In genomic region chr3:120567370-120568197, GRCh38 we compare ENCODE assay signal across 8 cellular contexts. TPM values are rescaled to one million over a fixed set of nuclear protein-coding genes. Genes with fewer than 3 reads are reported as not detected.
A peak's percentile ranks its signal among the peaks of the same experiment; 100 is the strongest.
DNase-seq lines count a peak whose midpoint lies in the region; ATAC-seq and TF ChIP-seq lines count a peak whose summit lies in the region.

No MANE protein-coding gene starts in this region.

- H3K36me3 Mint-ChIP-seq in stimulated activated naive B cell treated with anti-CD40 and anti-IgM and Interleukin-4, amounts not matched to agents 10 μg/mL and 1 μg/mL and 100 μg/mL, for 72 hours: no peaks in the 10 kb centered on the region

- no peaks in the 10 kb centered on the region for H3K9me3 ChIP-seq in BLaER1 treated with 17β-estradiol and CSF1 and Interleukin-3, amounts not matched to agents 10 nM and 100 nM (replicated peaks in 1 of 11)
- H3K9me3 ChIP-seq in adrenal gland (replicated peaks in 1 of 3) (no peaks in the 10 kb centered on the region), iPS-20b (ENCODE audit: insufficient read depth, low read depth, low read length) (peaks cover 6% of the 10 kb centered on the region)

- H3K27me3 Mint-ChIP-seq in stimulated activated naive B cell treated with anti-CD40 and anti-IgM and Interleukin-4, amounts not matched to agents 10 μg/mL and 1 μg/mL and 100 μg/mL, for 72 hours: peaks cover 7 to 26% of the 10 kb centered on the region in 2 donors

- peak; percentile 4 for DNase-seq in NCI-H345 (lab: John Stamatoyannopoulos, UW)
- DNase-seq in adrenal gland: peak in 6 of 7 donors; percentile 33 to 76 (median 54)
- no peak for DNase-seq in stimulated activated naive B cell treated with anti-CD40 and anti-IgM and Interleukin-4, amounts not matched to agents 10 μg/mL and 1 μg/mL and 100 μg/mL, for 72 hours
- DNase-seq in HK-2 (ENCODE audit: unreplicated experiment): no peak
- no peak for DNase-seq in stimulated activated CD4-positive, alpha-beta T cell treated with anti-CD3 and anti-CD28 coated beads, Interleukin-2, amount 100 ng/mL, for 48 hours

- WGBS in adrenal gland, 4 donors: 33 to 42% (median 39%) methylated on average over 8 of the region's 8 CpGs

- peak in 1 of 2 donors; percentile 42 for TF ChIP-seq POLR2A in adrenal gland (IDR thresholded peaks at IDR 0.05)

- peak overlapping the region; percentile 45 to 57 for H3K4me3 Mint-ChIP-seq in stimulated activated naive B cell treated with anti-CD40 and anti-IgM and Interleukin-4, amounts not matched to agents 10 μg/mL and 1 μg/mL and 100 μg/mL, for 72 hours

- H3K27ac Mint-ChIP-seq in stimulated activated naive B cell treated with anti-CD40 and anti-IgM and Interleukin-4, amounts not matched to agents 10 μg/mL and 1 μg/mL and 100 μg/mL, for 72 hours: no peak overlapping the region

- H3K27me3 ChIP-seq in BLaER1 treated with 17β-estradiol and CSF1 and Interleukin-3, amounts not matched to agents 10 nM and 100 nM: no peaks in the 10 kb centered on the region
- H3K27me3 ChIP-seq in adrenal gland (no peaks in the 10 kb centered on the region), iPS-20b (ENCODE audit: insufficient read depth, low read length) (no peaks in the 10 kb centered on the region)

- peaks cover 0 to 3% of the 10 kb centered on the region in 2 donors for H3K9me3 Mint-ChIP-seq in stimulated activated naive B cell treated with anti-CD40 and anti-IgM and Interleukin-4, amounts not matched to agents 10 μg/mL and 1 μg/mL and 100 μg/mL, for 72 hours

- H3K4me2 ChIP-seq in BLaER1 treated with 17β-estradiol and CSF1 and Interleukin-3, amounts not matched to agents 10 nM and 100 nM: peak overlapping the region in 8 of 11 experiments; percentile 13 to 52 (median 26); a peak in 13 of 22 replicates

- no peaks in the 10 kb centered on the region for H3K36me3 ChIP-seq in BLaER1 treated with 17β-estradiol and CSF1 and Interleukin-3, amounts not matched to agents 10 nM and 100 nM
- no peaks in the 10 kb centered on the region for H3K36me3 ChIP-seq in adrenal gland (replicated peaks in 1 of 2)
- H3K36me3 ChIP-seq in iPS-20b (ENCODE audit: insufficient read depth, low read depth, low read length): no peaks in the 10 kb centered on the region

- TF ChIP-seq CTCF in adrenal gland (IDR thresholded peaks at IDR 0.05): peak; percentile 38 to 56 (median 44)

- H3K9ac ChIP-seq in BLaER1 treated with 17β-estradiol and CSF1 and Interleukin-3, amounts not matched to agents 10 nM and 100 nM: peak overlapping the region in 4 of 11 experiments; percentile 6 to 40 (median 9); a peak in 4 of 22 replicates
- peak overlapping the region; percentile 63; the same call in 1 of the 2 replicates for H3K9ac ChIP-seq in iPS-20b (ENCODE audit: low read depth, low read length)

- H4K20me1 ChIP-seq in BLaER1 treated with 17β-estradiol and CSF1 and Interleukin-3, amounts not matched to agents 10 nM and 100 nM: no peaks in the 10 kb centered on the region

- H3K4me3 ChIP-seq in BLaER1 treated with 17β-estradiol and CSF1 and Interleukin-3, amounts not matched to agents 10 nM and 100 nM: no peak overlapping the region
- H3K4me3 ChIP-seq in adrenal gland (peak overlapping the region in 1 of 4 donors; percentile 39), iPS-20b (ENCODE audit: low read length) (peak overlapping the region; percentile 8; the same call in 1 of the 2 replicates)

- intact Hi-C loops in adrenal gland (cut with DNase I): loop anchor here in 1 of 2 donors (5.0 kb wide), 1 partner anchor 235 kb away; no protein-coding TSS in a partner anchor

- peaks cover 5 to 23% (median 12%) of the 10 kb centered on the region in 10 experiments; a peak in 14 of 20 replicates for H3K4me1 ChIP-seq in BLaER1 treated with 17β-estradiol and CSF1 and Interleukin-3, amounts not matched to agents 10 nM and 100 nM
- H3K4me1 ChIP-seq in adrenal gland (replicated peaks in 1 of 2) (peaks cover 21 to 35% of the 10 kb centered on the region in 2 donors), iPS-20b (ENCODE audit: insufficient read depth, low read length) (peaks cover 15% of the 10 kb centered on the region)

- H3K4me1 Mint-ChIP-seq in stimulated activated naive B cell treated with anti-CD40 and anti-IgM and Interleukin-4, amounts not matched to agents 10 μg/mL and 1 μg/mL and 100 μg/mL, for 72 hours: peaks cover 0 to 6% of the 10 kb centered on the region in 2 donors

- no peak overlapping the region for H3K27ac ChIP-seq in BLaER1 treated with 17β-estradiol and CSF1 and Interleukin-3, amounts not matched to agents 10 nM and 100 nM
- peak overlapping the region; percentile 66 to 84 (median 83) for H3K27ac ChIP-seq in adrenal gland
- peak overlapping the region; percentile 74 for H3K27ac ChIP-seq in iPS-20b (ENCODE audit: low read length)

- ATAC-seq in GM21381 (IDR thresholded peaks at IDR 0.05; ENCODE audit: unreplicated experiment): peak; percentile 59
- peak; percentile 53 to 69 for ATAC-seq in stimulated activated naive B cell treated with anti-CD40 and anti-IgM and Interleukin-4, amounts not matched to agents 10 μg/mL and 1 μg/mL and 100 μg/mL, for 72 hours (replicated peaks)

RNA-seq across cellular contexts. Expression of gene NDUFB4, which starts 28.6 kb away (rescaled TPM):
- total RNA-seq in adrenal gland: 100 to 1,000 TPM; 141 to 535 (median 315) TPM
- polyA plus RNA-seq in adrenal gland: 100 to 1,000 TPM; 208 to 905 (median 762) TPM

Comparison
In these comparisons a context has a peak if more than half of its experiments do, and no peak if none do; other contexts are left out.
1. H3K27ac ChIP-seq: peak in adrenal gland (5 of 5) and iPS-20b (single experiment); none in BLaER1 treated with 17β-estradiol and CSF1 and Interleukin-3, amounts not matched to agents 10 nM and 100 nM (0 of 11).
2. DNase-seq: peak in NCI-H345 (single experiment) and adrenal gland (6 of 7); none in stimulated activated naive B cell treated with anti-CD40 and anti-IgM and Interleukin-4, amounts not matched to agents 10 μg/mL and 1 μg/mL and 100 μg/mL, for 72 hours (single experiment), HK-2 (single experiment) and stimulated activated CD4-positive, alpha-beta T cell treated with anti-CD3 and anti-CD28 coated beads, Interleukin-2, amount 100 ng/mL, for 48 hours (0 of 2).